Comparison of ENCODE assay signal across 14 cellular contexts in genomic region chr4:173317003-173317402, GRCh38. TPM values are rescaled to one million over a fixed set of nuclear protein-coding genes. Genes with fewer than 3 reads are reported as not detected.
A peak's percentile ranks its signal among the peaks of the same experiment; 100 is the strongest.
DNase-seq lines count a peak whose midpoint lies in the region; ATAC-seq, FAIRE-seq and TF ChIP-seq lines count a peak whose summit lies in the region.
"Had no signal": no experiment of that assay in that cellular context is flagged by ENCODE, and none has a peak within 500 bp of the region (broad histone marks: within the 10 kb centered on the region; RNA-seq: fewer than 3 reads in every experiment).

No MANE protein-coding gene starts in this region.

- peak in 1 of 2 experiments; percentile 27; a peak in 1 of 4 replicates for TF ChIP-seq RAD21 in K562 (CRISPR knock-in tag; conservative IDR thresholded peaks at IDR 0.05 in 1 of 2, IDR thresholded peaks at IDR 0.05 in 1 of 2)

- CTCF ChIA-PET in K562 (lab: Yijun Ruan, JAX; ENCODE audit: low intra/inter-chr PET ratio), result interaction anchor here (4.7 kb wide), 1 partner anchor 99 kb away, joined by 57 read pairs; no protein-coding TSS in a partner anchor

- POLR2A ChIA-PET in K562 (lab: Yijun Ruan, JAX), result interaction anchor here (0.9 to 1.9 kb wide), 2 partner anchors 17 to 73 kb away, joined by 3 to 4 read pairs; partner anchors contain the start of gene HMGB2

- no peak overlapping the region for H3K4me2 ChIP-seq in K562 (ENCODE audit: insufficient read depth, low read length)
- H3K4me2 ChIP-seq: smooth muscle cell had no signal

- H3K9me1 ChIP-seq in K562 (ENCODE audit: control insufficient read depth, insufficient read depth, low read length), result no peaks in the 10 kb centered on the region

- no peak overlapping the region for H3K4me3 Mint-ChIP-seq in stimulated activated naive CD8-positive, alpha-beta T cell treated with anti-CD3 and anti-CD28 coated beads, Interleukin-15, amount 100 ng/mL, for 72 hours

- H3K9ac ChIP-seq in K562 (ENCODE audit: insufficient read depth in 1 of 2, low read depth in 2 of 2, low read length in 2 of 2), result no peak overlapping the region

- no peaks in the 10 kb centered on the region for H4K20me1 ChIP-seq in K562 (replicated peaks; ENCODE audit: control insufficient read depth, insufficient read depth, low read length)

- H3K27me3 Mint-ChIP-seq in stimulated activated naive CD8-positive, alpha-beta T cell treated with anti-CD3 and anti-CD28 coated beads, Interleukin-15, amount 100 ng/mL, for 72 hours, result no peaks in the 10 kb centered on the region

- intact Hi-C loops in K562 (cut with micrococcal nuclease), result no loop called here

- no peaks in the 10 kb centered on the region for H3K4me1 Mint-ChIP-seq in stimulated activated naive CD8-positive, alpha-beta T cell treated with anti-CD3 and anti-CD28 coated beads, Interleukin-15, amount 100 ng/mL, for 72 hours

- no peak overlapping the region for H2AFZ ChIP-seq in K562 (ENCODE audit: low read depth, low read length)

- no peaks in the 10 kb centered on the region; a peak in 1 of 5 replicates for H3K4me1 ChIP-seq in K562 (replicated peaks in 1 of 2; ENCODE audit: control insufficient read depth in 2 of 2, insufficient read depth in 2 of 2, low read length in 2 of 2)
- H3K4me1 ChIP-seq: thyroid gland had no signal

- BruUV-seq in K562 (replicated peaks; lab: Mats Ljungman, UMichigan), result no TSS peak

- H3K4me3 ChIP-seq in K562, result no peak overlapping the region
- H3K4me3 ChIP-seq: smooth muscle cell, thyroid gland had no signal

- no peak for TF ChIP-seq POLR2A in K562 (conservative IDR thresholded peaks at IDR 0.05)

- 62% methylated on average over 3 of the region's 3 CpGs for WGBS in K562 (ENCODE audit: insufficient coverage, low coverage, missing lambda C conversion rate)

- peak; percentile 46 to 52 (median 48) for TF ChIP-seq CTCF in K562 (IDR thresholded peaks at IDR 0.05 in 2 of 3, conservative IDR thresholded peaks at IDR 0.05 in 1 of 3; ENCODE audit: insufficient read depth in 2 of 3, low read depth in 1 of 3, low read length in 3 of 3)

- H3K9me3 Mint-ChIP-seq in stimulated activated naive CD8-positive, alpha-beta T cell treated with anti-CD3 and anti-CD28 coated beads, Interleukin-15, amount 100 ng/mL, for 72 hours, result no peaks in the 10 kb centered on the region

- H3K36me3 ChIP-seq in K562 (ENCODE audit: control insufficient read depth, insufficient read depth, low read length), result peaks cover 56% of the 10 kb centered on the region
- H3K36me3 ChIP-seq: thyroid gland had no signal

- no peak for TF ChIP-seq EP300 in K562 (IDR thresholded peaks at IDR 0.05; ENCODE audit: low read length)

- no peaks in the 10 kb centered on the region for H3K79me2 ChIP-seq in K562 (ENCODE audit: control insufficient read depth, insufficient read depth, low read length)

- H3K27ac ChIP-seq in K562 (ENCODE audit: extremely low read depth, low read depth, low read length), result no peak overlapping the region
- H3K27ac ChIP-seq: thyroid gland had no signal

- in situ Hi-C loops in K562 (cut with MboI), result loop anchor here (5.0 kb wide), 1 partner anchor 100 kb away; no protein-coding TSS in a partner anchor

- no peaks in the 10 kb centered on the region for H3K9me3 ChIP-seq in K562 (replicated peaks; ENCODE audit: control insufficient read depth, insufficient read depth, low read depth, low read length)
- H3K9me3 ChIP-seq: thyroid gland had no signal

- peak; percentile 74 for ATAC-seq in stimulated activated naive CD8-positive, alpha-beta T cell treated with anti-CD3 and anti-CD28 coated beads, Interleukin-15, amount 100 ng/mL, for 72 hours
- no peak for ATAC-seq in stimulated activated naive CD8-positive, alpha-beta T cell treated with anti-CD3 and anti-CD28 coated beads, Interleukin-15, Interleukin-2, amounts not matched to agents 100 U/mL and 50 U/mL, for 24 hours
- ATAC-seq in K562, result peak; percentile 92

- no peak overlapping the region for H3K27ac Mint-ChIP-seq in stimulated activated naive CD8-positive, alpha-beta T cell treated with anti-CD3 and anti-CD28 coated beads, Interleukin-15, amount 100 ng/mL, for 72 hours

- DNase-seq in stimulated activated naive CD8-positive, alpha-beta T cell treated with anti-CD3 and anti-CD28 coated beads, Interleukin-15, amount 100 ng/mL, for 72 hours, result no peak
- DNase-seq in stimulated activated naive CD8-positive, alpha-beta T cell treated with anti-CD3 and anti-CD28 coated beads, Interleukin-15, Interleukin-2, amounts not matched to agents 100 U/mL and 50 U/mL, for 24 hours, result no peak
- DNase-seq in HUDEP-2 (lab: John Stamatoyannopoulos, UW; ENCODE audit: unreplicated experiment in 76 of 76) (peak in 53 of 76 experiments; percentile 2 to 55 (median 22)), K562 (ENCODE audit: extremely low read depth in 1 of 4, low spot score in 3 of 4) (peak; percentile 29 to 53 (median 39)), AG20443 (ENCODE audit: low spot score) (no peak), hippocampal formation (lab: John Stamatoyannopoulos, UW) (no peak)
- no peak for DNase-seq in activated T-cell treated with anti-CD3 and anti-CD28 coated beads, Interleukin-2, amount 50 U/mL, for 1 hour
- no peak for DNase-seq in activated CD8-positive, alpha-beta memory T cell treated with anti-CD3 and anti-CD28 coated beads, Interleukin-2, amount 50 U/mL, for 48 hours
- DNase-seq: central memory CD4-positive, alpha-beta T cell; NCI-H2029; thyroid gland had no signal

- no peak for FAIRE-seq in K562 (lab: Jason Lieb, UNC)
- FAIRE-seq: D721Med, keratinocyte had no signal

- H3K27me3 ChIP-seq in K562 (ENCODE audit: control insufficient read depth in 2 of 2, insufficient read depth in 2 of 2, low read length in 2 of 2), result no peaks in the 10 kb centered on the region
- H3K27me3 ChIP-seq: thyroid gland had no signal

TF ChIP-seq in K562, 482 proteins besides CTCF, POLR2A, EP300 and RAD21:
- no peak for TF ChIP-seq SMAD1 (IDR thresholded peaks at IDR 0.05; ENCODE audit: low read depth, low read length, partially characterized antibody)
- TF ChIP-seq USF1 (CRISPR knock-in tag; IDR thresholded peaks at IDR 0.05), result no peak; the same call in 1 of the 2 replicates
- no peak for TF ChIP-seq SAFB2 (IDR thresholded peaks at IDR 0.05; ENCODE audit: borderline replicate concordance, low read depth, low read length, severe bottlenecking)
- TF ChIP-seq ZNF644 (tag; IDR thresholded peaks at IDR 0.05; ENCODE audit: low read depth), result no peak
- peak; percentile 54 for TF ChIP-seq BHLHE40 (IDR thresholded peaks at IDR 0.05; ENCODE audit: low read length)
TF ChIP-seq in K562: peak in this region for 1.

RNA-seq across cellular contexts. Expression of gene HMGB2, which starts 17.2 kb away (rescaled TPM):
- 56.7 and 220 TPM in 2 replicates for total RNA-seq in K562 (2011; cell fraction: chromatin; rRNA removed; ENCODE audit: low replicate concordance)
- total RNA-seq in K562 (2011; cell fraction: nucleolus; rRNA removed), result 58.0 and 74.9 TPM in 2 replicates
- total RNA-seq in K562 (2011; cell fraction: nucleoplasm; rRNA removed), result 99.8 and 119 TPM in 2 replicates
- total RNA-seq in K562 (2014; rRNA removed) (443 and 555 TPM in 2 replicates), K562 (2014; rRNA removed; fragmentation: Illumina TruSeq; extraction: Trizol) (683 and 814 TPM in 2 replicates), K562 (2015; rRNA removed; fragmentation: Illumina TruSeq; extraction: Trizol) (521 and 540 TPM in 2 replicates), K562 (2021) (283 and 309 TPM in 2 replicates)
- polyA plus RNA-seq in K562 (2011; rRNA removed) (436 and 626 TPM in 2 replicates), K562 (2014; fragmentation: Illumina TruSeq; extraction: Trizol) (656 and 724 TPM in 2 replicates), K562 (2014; fragmentation: Nextera tagmentation; extraction: Ambion mirVana) (100 to 1,000 TPM; 596 to 814 TPM), K562 (2014; rRNA removed) (678 and 822 TPM in 2 replicates)
- polyA plus RNA-seq in K562 (2011; cell fraction: cytosol; rRNA removed), result 63.6 and 149 TPM in 2 replicates
- polyA plus RNA-seq in K562 (2011; cell fraction: nucleus; rRNA removed), result 85.9 and 178 TPM in 2 replicates
- 459 and 564 TPM in 2 replicates for polyA plus RNA-seq in K562 (2012)
- polyA minus RNA-seq in K562 (2011; rRNA and poly(A)+ RNA removed), result 292 and 352 TPM in 2 replicates
- 101 and 105 TPM in 2 replicates for polyA minus RNA-seq in K562 (2011; cell fraction: cytosol; rRNA and poly(A)+ RNA removed)
- polyA minus RNA-seq in K562 (2011; cell fraction: nucleus; rRNA and poly(A)+ RNA removed), result 42.4 and 123 TPM in 2 replicates

RNA-seq across cellular contexts. Expression of gene SAP30, which starts 53.8 kb away (rescaled TPM):
- total RNA-seq in K562 (2011; cell fraction: chromatin; rRNA removed; ENCODE audit: low replicate concordance), result 4.1 and 6.4 TPM in 2 replicates
- total RNA-seq in K562 (2011; cell fraction: nucleolus; rRNA removed), result 7.8 and 9.5 TPM in 2 replicates
- 3.2 and 6.7 TPM in 2 replicates for total RNA-seq in K562 (2011; cell fraction: nucleoplasm; rRNA removed)
- total RNA-seq in K562 (2014; rRNA removed) (47.6 and 50.3 TPM in 2 replicates), K562 (2014; rRNA removed; fragmentation: Illumina TruSeq; extraction: Trizol) (31.8 and 32.7 TPM in 2 replicates), K562 (2015; rRNA removed; fragmentation: Illumina TruSeq; extraction: Trizol) (43.9 and 51.1 TPM in 2 replicates), K562 (2021) (28.5 and 32.6 TPM in 2 replicates)
- polyA plus RNA-seq in K562 (2011; rRNA removed) (29.8 and 42.8 TPM in 2 replicates), K562 (2014; fragmentation: Illumina TruSeq; extraction: Trizol) (26.1 and 31.2 TPM in 2 replicates), K562 (2014; fragmentation: Nextera tagmentation; extraction: Ambion mirVana) (1 to 10 TPM; 5.9 to 6.9 TPM), K562 (2014; rRNA removed) (41.4 and 43.2 TPM in 2 replicates)
- 11.3 and 11.5 TPM in 2 replicates for polyA plus RNA-seq in K562 (2011; cell fraction: cytosol; rRNA removed)
- polyA plus RNA-seq in K562 (2011; cell fraction: nucleus; rRNA removed), result 8.1 and 9.0 TPM in 2 replicates
- polyA plus RNA-seq in K562 (2012), result 26.8 and 53.4 TPM in 2 replicates
- polyA minus RNA-seq in K562 (2011; rRNA and poly(A)+ RNA removed), result 13.2 and 14.1 TPM in 2 replicates
- 7.4 and 10.6 TPM in 2 replicates for polyA minus RNA-seq in K562 (2011; cell fraction: cytosol; rRNA and poly(A)+ RNA removed)
- 6.9 and 11.6 TPM in 2 replicates for polyA minus RNA-seq in K562 (2011; cell fraction: nucleus; rRNA and poly(A)+ RNA removed)

Comparison
In these comparisons a context has a peak if more than half of its experiments do, and no peak if none do; other contexts are left out.
1. DNase-seq: peak in HUDEP-2 (53 of 76) and K562 (4 of 4); none in stimulated activated naive CD8-positive, alpha-beta T cell treated with anti-CD3 and anti-CD28 coated beads, Interleukin-15, amount 100 ng/mL, for 72 hours (0 of 2), stimulated activated naive CD8-positive, alpha-beta T cell treated with anti-CD3 and anti-CD28 coated beads, Interleukin-15, Interleukin-2, amounts not matched to agents 100 U/mL and 50 U/mL, for 24 hours (single experiment), activated T-cell treated with anti-CD3 and anti-CD28 coated beads, Interleukin-2, amount 50 U/mL, for 1 hour (single experiment), activated CD8-positive, alpha-beta memory T cell treated with anti-CD3 and anti-CD28 coated beads, Interleukin-2, amount 50 U/mL, for 48 hours (single experiment), AG20443 (single experiment) and hippocampal formation (0 of 2).